ENCODE assay signal across 2 cellular contexts in genomic region chr7:106152313-106152665, GRCh38.
TF ChIP-seq lines count a peak whose summit lies in the region.

No MANE protein-coding gene starts in this region.

TF ChIP-seq in A549, 52 proteins besides CTCF, POLR2A, EP300 and RAD21:
- TF ChIP-seq GATA3 (IDR thresholded peaks at IDR 0.05; ENCODE audit: borderline replicate concordance) (no peak), HMGXB4 (CRISPR knock-in tag; IDR thresholded peaks at IDR 0.05; ENCODE audit: borderline replicate concordance) (no peak), RARB (CRISPR knock-in tag; IDR thresholded peaks at IDR 0.05) (no peak), HOXA7 (CRISPR knock-in tag; IDR thresholded peaks at IDR 0.05) (no peak), E2F6 (IDR thresholded peaks at IDR 0.05; ENCODE audit: borderline replicate concordance, low read depth) (no peak), POLR2AphosphoS2 (conservative IDR thresholded peaks at IDR 0.05; ENCODE audit: low read length) (no peak), MYC (IDR thresholded peaks at IDR 0.05; ENCODE audit: borderline replicate concordance, low read length) (no peak), SMC3 (IDR thresholded peaks at IDR 0.05) (no peak), ELK1 (IDR thresholded peaks at IDR 0.05; ENCODE audit: low read depth, low read length) (no peak), KDM1A (IDR thresholded peaks at IDR 0.05; ENCODE audit: low read depth) (no peak), HOXB13 (CRISPR knock-in tag; IDR thresholded peaks at IDR 0.05; ENCODE audit: low read depth) (no peak), JUN (IDR thresholded peaks at IDR 0.05) (no peak), HES2 (IDR thresholded peaks at IDR 0.05) (no peak), KDM5A (IDR thresholded peaks at IDR 0.05) (no peak), USF2 (IDR thresholded peaks at IDR 0.05) (no peak), PHF8 (IDR thresholded peaks at IDR 0.05; ENCODE audit: borderline replicate concordance, low read depth) (no peak)
TF ChIP-seq in A549: peak in this region for 0.

TF ChIP-seq in IMR-90, 13 proteins besides CTCF, POLR2A, EP300 and RAD21:
- TF ChIP-seq FOS (IDR thresholded peaks at IDR 0.05; ENCODE audit: low read depth, low read length) (no peak), MAFK (IDR thresholded peaks at IDR 0.05; ENCODE audit: low read depth, low read length) (no peak), CEBPB (IDR thresholded peaks at IDR 0.05; ENCODE audit: low read depth, low read length) (no peak), BHLHE40 (IDR thresholded peaks at IDR 0.05; ENCODE audit: low read depth, low read length) (no peak)
